22 cellular contexts compared by ENCODE assay signal in genomic region chr15:75329571-75329970, GRCh38. TPM values are rescaled to one million over a fixed set of nuclear protein-coding genes. Genes with fewer than 3 reads are reported as not detected.
DNase-seq lines count a peak whose midpoint lies in the region; ATAC-seq and TF ChIP-seq lines count a peak whose summit lies in the region.
"Had no signal": no experiment of that assay in that cellular context is flagged by ENCODE, and none has a peak within 500 bp of the region (broad histone marks: within the 10 kb centered on the region; RNA-seq: fewer than 3 reads in every experiment).

No MANE protein-coding gene starts in this region.

- H3K4me3 ChIP-seq in HEK293 (ENCODE audit: low read depth, low read length) = no peak overlapping the region
- H3K4me3 ChIP-seq in endodermal cell (ENCODE audit: low read length) = no peak overlapping the region
- no peak overlapping the region for H3K4me3 ChIP-seq in upper lobe of right lung
- H3K4me3 ChIP-seq: GM23248 had no signal

- no peak overlapping the region for H3K9ac ChIP-seq in endodermal cell (ENCODE audit: extremely low read depth, low read length, poor library complexity, severe bottlenecking)
- H3K9ac ChIP-seq: GM23248 had no signal

- no peak overlapping the region for H3K27ac ChIP-seq in HEK293 (ENCODE audit: extremely low read depth, low read depth, low read length)
- H3K27ac ChIP-seq in VCaP = peak overlapping the region; percentile 35
- no peak overlapping the region for H3K27ac ChIP-seq in endodermal cell (ENCODE audit: low read depth, low read length)
- H3K27ac ChIP-seq in upper lobe of right lung = no peak overlapping the region
- H3K27ac ChIP-seq: GM23248 had no signal

- POLR2A ChIA-PET in HEK293 (lab: Yijun Ruan, JAX) = interaction anchor here (0.7 to 0.8 kb wide), 2 partner anchors 18 to 263 kb away, joined by 3 to 8 read pairs; no protein-coding TSS in a partner anchor

- CTCF ChIA-PET in HEK293 (lab: Yijun Ruan, JAX) = interaction anchor here (0.6 kb wide), 1 partner anchor 541 kb away, joined by 7 read pairs; no protein-coding TSS in a partner anchor

- H3K4me1 Mint-ChIP-seq in endodermal cell = no peaks in the 10 kb centered on the region
- H3K4me1 Mint-ChIP-seq: CD4-positive, alpha-beta memory T cell had no signal

- no peaks in the 10 kb centered on the region for H3K36me3 Mint-ChIP-seq in endodermal cell (ENCODE audit: low read depth)
- H3K36me3 Mint-ChIP-seq: CD4-positive, alpha-beta memory T cell had no signal

- H3K36me3 ChIP-seq in HEK293 (ENCODE audit: control insufficient read depth in 2 of 2, insufficient read depth in 1 of 2, low read length in 2 of 2) (no peaks in the 10 kb centered on the region), endodermal cell (ENCODE audit: control insufficient read depth, insufficient read depth, low read length) (no peaks in the 10 kb centered on the region), upper lobe of right lung (no peaks in the 10 kb centered on the region)

- DNase-seq in endodermal cell = no peak
- no peak for DNase-seq in upper lobe of right lung
- DNase-seq: ACHN; C1 segment of cervical spinal cord; Calu3; CD4-positive, alpha-beta memory T cell; COR-L47; DMS53; DMS79 treated with DMSO at 0.1 percent for 48 hours; GF-D8; GM23248; H7; HCEC 1CT had no signal

- no peaks in the 10 kb centered on the region for H3K27me3 Mint-ChIP-seq in endodermal cell (ENCODE audit: insufficient read depth)
- H3K27me3 Mint-ChIP-seq: CD4-positive, alpha-beta memory T cell had no signal

- peak; percentile 30; the same call in 1 of the 2 replicates for TF ChIP-seq CTCF in HEK293 (tag by site-specific recombination; IDR thresholded peaks at IDR 0.05)
- TF ChIP-seq CTCF in VCaP (conservative IDR thresholded peaks at IDR 0.05) = no peak
- TF ChIP-seq CTCF in endodermal cell (conservative IDR thresholded peaks at IDR 0.05) = peak; percentile 23
- TF ChIP-seq CTCF in upper lobe of right lung (IDR thresholded peaks at IDR 0.05) = no peak

- 86 to 87% methylated on average over 2 of the region's 2 CpGs for WGBS in endodermal cell (ENCODE audit: insufficient coverage in 1 of 2, insufficient read length in 1 of 2), 2 experiments

- no peak overlapping the region for H3K4me3 Mint-ChIP-seq in endodermal cell
- H3K4me3 Mint-ChIP-seq: CD4-positive, alpha-beta memory T cell had no signal

- no peaks in the 10 kb centered on the region for H3K9me3 Mint-ChIP-seq in endodermal cell
- H3K9me3 Mint-ChIP-seq: CD4-positive, alpha-beta memory T cell had no signal

- H3K4me1 ChIP-seq in HEK293 (ENCODE audit: control insufficient read depth, insufficient read depth, low read length) = no peaks in the 10 kb centered on the region
- no peaks in the 10 kb centered on the region for H3K4me1 ChIP-seq in endodermal cell (ENCODE audit: control insufficient read depth, insufficient read depth, low read length)
- no peaks in the 10 kb centered on the region for H3K4me1 ChIP-seq in upper lobe of right lung

- H3K9me3 ChIP-seq in HEK293 (ENCODE audit: control insufficient read depth, insufficient read depth, low read depth, low read length) (no peaks in the 10 kb centered on the region), endodermal cell (ENCODE audit: control insufficient read depth, low read length) (no peaks in the 10 kb centered on the region), upper lobe of right lung (no peaks in the 10 kb centered on the region)

- peak; percentile 10 for ATAC-seq in upper lobe of right lung
- no peak for ATAC-seq in esophagus mucosa
- no peak for ATAC-seq in HG02759 (IDR thresholded peaks at IDR 0.05; ENCODE audit: unreplicated experiment)
- ATAC-seq in HG02642 (IDR thresholded peaks at IDR 0.05; ENCODE audit: poor library complexity, unreplicated experiment) = no peak

- H3K27me3 ChIP-seq in endodermal cell (ENCODE audit: control insufficient read depth, insufficient read depth, low read length, poor library complexity, severe bottlenecking) (no peaks in the 10 kb centered on the region), upper lobe of right lung (no peaks in the 10 kb centered on the region)

- intact Hi-C loops in upper lobe of right lung (cut with DNase I) = no loop called here

- no peak overlapping the region for H3K27ac Mint-ChIP-seq in endodermal cell

TF ChIP-seq in HEK293, 187 proteins besides CTCF, POLR2A, EP300 and RAD21 (continues in another document):
- TF ChIP-seq ZBTB49 (tag by site-specific recombination; IDR thresholded peaks at IDR 0.05; ENCODE audit: low read depth) (no peak), ZNF610 (tag by site-specific recombination; IDR thresholded peaks at IDR 0.05; ENCODE audit: borderline replicate concordance) (no peak), OSR2 (tag by site-specific recombination; IDR thresholded peaks at IDR 0.05) (no peak), ZNF513 (tag by site-specific recombination; IDR thresholded peaks at IDR 0.05) (no peak)
- TF ChIP-seq, protein P1, sequence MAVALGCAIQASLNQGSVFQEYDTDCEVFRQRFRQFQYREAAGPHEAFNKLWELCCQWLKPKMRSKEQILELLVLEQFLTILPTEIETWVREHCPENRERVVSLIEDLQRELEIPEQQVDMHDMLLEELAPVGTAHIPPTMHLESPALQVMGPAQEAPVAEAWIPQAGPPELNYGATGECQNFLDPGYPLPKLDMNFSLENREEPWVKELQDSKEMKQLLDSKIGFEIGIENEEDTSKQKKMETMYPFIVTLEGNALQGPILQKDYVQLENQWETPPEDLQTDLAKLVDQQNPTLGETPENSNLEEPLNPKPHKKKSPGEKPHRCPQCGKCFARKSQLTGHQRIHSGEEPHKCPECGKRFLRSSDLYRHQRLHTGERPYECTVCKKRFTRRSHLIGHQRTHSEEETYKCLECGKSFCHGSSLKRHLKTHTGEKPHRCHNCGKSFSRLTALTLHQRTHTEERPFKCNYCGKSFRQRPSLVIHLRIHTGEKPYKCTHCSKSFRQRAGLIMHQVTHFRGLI (tag by site-specific recombination; IDR thresholded peaks at IDR 0.05) = no peak
- TF ChIP-seq, protein P2, sequence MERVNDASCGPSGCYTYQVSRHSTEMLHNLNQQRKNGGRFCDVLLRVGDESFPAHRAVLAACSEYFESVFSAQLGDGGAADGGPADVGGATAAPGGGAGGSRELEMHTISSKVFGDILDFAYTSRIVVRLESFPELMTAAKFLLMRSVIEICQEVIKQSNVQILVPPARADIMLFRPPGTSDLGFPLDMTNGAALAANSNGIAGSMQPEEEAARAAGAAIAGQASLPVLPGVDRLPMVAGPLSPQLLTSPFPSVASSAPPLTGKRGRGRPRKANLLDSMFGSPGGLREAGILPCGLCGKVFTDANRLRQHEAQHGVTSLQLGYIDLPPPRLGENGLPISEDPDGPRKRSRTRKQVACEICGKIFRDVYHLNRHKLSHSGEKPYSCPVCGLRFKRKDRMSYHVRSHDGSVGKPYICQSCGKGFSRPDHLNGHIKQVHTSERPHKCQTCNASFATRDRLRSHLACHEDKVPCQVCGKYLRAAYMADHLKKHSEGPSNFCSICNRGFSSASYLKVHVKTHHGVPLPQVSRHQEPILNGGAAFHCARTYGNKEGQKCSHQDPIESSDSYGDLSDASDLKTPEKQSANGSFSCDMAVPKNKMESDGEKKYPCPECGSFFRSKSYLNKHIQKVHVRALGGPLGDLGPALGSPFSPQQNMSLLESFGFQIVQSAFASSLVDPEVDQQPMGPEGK (tag by site-specific recombination; IDR thresholded peaks at IDR 0.05) = no peak
- TF ChIP-seq, protein P3, sequence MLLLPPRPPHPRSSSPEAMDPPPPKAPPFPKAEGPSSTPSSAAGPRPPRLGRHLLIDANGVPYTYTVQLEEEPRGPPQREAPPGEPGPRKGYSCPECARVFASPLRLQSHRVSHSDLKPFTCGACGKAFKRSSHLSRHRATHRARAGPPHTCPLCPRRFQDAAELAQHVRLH (tag by site-specific recombination; IDR thresholded peaks at IDR 0.05) = no peak

RNA-seq across cellular contexts. Expression of gene COMMD4, which starts 6.3 kb away (rescaled TPM):
- total RNA-seq in endodermal cell (100 to 1,000 TPM; 153 to 156 TPM), upper lobe of right lung (57.5 TPM), esophagus mucosa (40.1 TPM)
- 79.8 TPM for polyA plus RNA-seq in endodermal cell (2013, experiment 1 of 2)
- polyA plus RNA-seq in endodermal cell (2013, experiment 2 of 2) = 75.8 TPM

RNA-seq across cellular contexts. Expression of gene NEIL1, which starts 17.3 kb away (rescaled TPM):
- total RNA-seq in endodermal cell (10 to 100 TPM; 20.2 to 25.7 TPM), upper lobe of right lung (42.1 TPM), esophagus mucosa (4.7 TPM)
- 9.0 TPM for polyA plus RNA-seq in endodermal cell (2013, experiment 1 of 2)
- polyA plus RNA-seq in endodermal cell (2013, experiment 2 of 2) = 8.1 TPM
- total RNA-seq: Daoy had no signal

RNA-seq across cellular contexts. Expression of gene MAN2C1, which starts 38.8 kb away (rescaled TPM):
- total RNA-seq in endodermal cell (100 to 1,000 TPM; 150 to 224 TPM), upper lobe of right lung (252 TPM), esophagus mucosa (66.1 TPM)
- polyA plus RNA-seq in endodermal cell (2013, experiment 1 of 2) = 142 TPM
- 131 TPM for polyA plus RNA-seq in endodermal cell (2013, experiment 2 of 2)

RNA-seq across cellular contexts. Expression of gene GOLGA6D, which starts 46.9 kb away (rescaled TPM):
- under 1 TPM; 0.11 to 0.24 TPM for total RNA-seq in endodermal cell
- polyA plus RNA-seq in endodermal cell (2013, experiment 1 of 2) = 0.11 TPM
- not detected for polyA plus RNA-seq in endodermal cell (2013, experiment 2 of 2)
- not detected for total RNA-seq in upper lobe of right lung
- total RNA-seq in esophagus mucosa = not detected
- total RNA-seq: A172; Calu3; CD4-positive, alpha-beta memory T cell; Daoy; G401; GM23248 had no signal
- polyA plus RNA-seq: BJ; CD4-positive, alpha-beta memory T cell; GM23248 had no signal

Comparison
In these comparisons a context has a peak if more than half of its experiments do, and no peak if none do; other contexts are left out.
1. CTCF ChIP-seq: peak in HEK293 (single experiment) and endodermal cell (single experiment); none in VCaP (single experiment) and upper lobe of right lung (single experiment).